In the genomic region with DNA sequence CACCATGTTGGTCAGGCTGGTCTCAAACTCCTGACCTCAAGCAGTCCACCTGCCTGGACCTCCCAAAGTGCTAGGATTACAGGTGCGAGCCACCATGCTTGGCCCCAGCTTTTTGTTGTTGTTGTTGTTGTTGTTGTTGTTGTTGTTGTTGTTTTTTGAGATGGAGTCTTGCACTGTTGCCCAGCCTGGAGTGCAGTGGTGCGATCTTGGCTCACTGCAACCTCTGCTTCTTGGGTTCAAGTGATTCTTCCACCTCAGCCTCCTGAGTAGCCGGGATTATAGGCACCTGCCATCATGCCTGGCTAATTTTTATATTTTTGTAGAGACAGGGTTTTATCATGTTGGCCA, we compare ENCODE assay signal across 21 cellular contexts. TPM values are rescaled to one million over a fixed set of nuclear protein-coding genes. Genes with fewer than 3 reads are reported as not detected.
"Had no signal": no experiment of that assay in that cellular context is flagged by ENCODE, and none has a peak within 500 bp of the region (broad histone marks: within the 10 kb centered on the region; RNA-seq: fewer than 3 reads in every experiment).

No MANE protein-coding gene starts in this region.

RNA-seq across cellular contexts. Expression of gene C16orf90, which starts 21.7 kb away (rescaled TPM):
- total RNA-seq: activated CD4-positive, alpha-beta memory T cell treated with anti-CD3 and anti-CD28 coated beads for 36 hours; activated CD4-positive, alpha-beta T cell treated with anti-CD3 and anti-CD28 coated beads for 36 hours; activated CD4-positive, alpha-beta T cell treated with anti-CD3 and anti-CD28 coated beads, Interleukin-2, amount 10 ng/mL, durations not matched to agents 24 days and 14 days; activated CD8-positive, alpha-beta memory T cell treated with anti-CD3 and anti-CD28 coated beads for 36 hours; activated CD8-positive, alpha-beta memory T cell treated with anti-CD3 and anti-CD28 coated beads, Interleukin-2, amount 10 ng/mL, durations not matched to agents 7 days and 5 days; activated CD8-positive, alpha-beta T cell treated with anti-CD3 and anti-CD28 coated beads, Interleukin-2, amount 10 ng/mL, durations not matched to agents 7 days and 5 days; activated T-helper 1 cell treated with anti-CD3 and anti-CD28 coated beads, Interleukin-12 subunit alpha, Interleukin-12 subunit beta, Interleukin-2, Interleukin-4 antibody, amounts not matched to agents 30 ng/mL and 10 ng/mL and 1 ng/mL, durations not matched to agents 14 hours and 24 hours and 36 hours; body of pancreas; breast epithelium; cardiac septum; chondrocyte; dermis blood vessel endothelial cell; endothelial cell of umbilical vein; esophagus squamous epithelium; fibroblast of lung; fibroblast of villous mesenchyme; gastroesophageal sphincter; glomerular endothelial cell; T-helper 1 cell treated with Interleukin-12 subunit alpha and Interleukin-12 subunit beta and Interleukin-4 antibody, amounts not matched to agents 30 ng/mL and 1 ng/mL, for 36 hours had no signal
- polyA plus RNA-seq: adipose tissue, endothelial cell of umbilical vein, esophagus, fibroblast of lung had no signal
